8 cellular contexts compared by ENCODE assay signal in the genomic region with DNA sequence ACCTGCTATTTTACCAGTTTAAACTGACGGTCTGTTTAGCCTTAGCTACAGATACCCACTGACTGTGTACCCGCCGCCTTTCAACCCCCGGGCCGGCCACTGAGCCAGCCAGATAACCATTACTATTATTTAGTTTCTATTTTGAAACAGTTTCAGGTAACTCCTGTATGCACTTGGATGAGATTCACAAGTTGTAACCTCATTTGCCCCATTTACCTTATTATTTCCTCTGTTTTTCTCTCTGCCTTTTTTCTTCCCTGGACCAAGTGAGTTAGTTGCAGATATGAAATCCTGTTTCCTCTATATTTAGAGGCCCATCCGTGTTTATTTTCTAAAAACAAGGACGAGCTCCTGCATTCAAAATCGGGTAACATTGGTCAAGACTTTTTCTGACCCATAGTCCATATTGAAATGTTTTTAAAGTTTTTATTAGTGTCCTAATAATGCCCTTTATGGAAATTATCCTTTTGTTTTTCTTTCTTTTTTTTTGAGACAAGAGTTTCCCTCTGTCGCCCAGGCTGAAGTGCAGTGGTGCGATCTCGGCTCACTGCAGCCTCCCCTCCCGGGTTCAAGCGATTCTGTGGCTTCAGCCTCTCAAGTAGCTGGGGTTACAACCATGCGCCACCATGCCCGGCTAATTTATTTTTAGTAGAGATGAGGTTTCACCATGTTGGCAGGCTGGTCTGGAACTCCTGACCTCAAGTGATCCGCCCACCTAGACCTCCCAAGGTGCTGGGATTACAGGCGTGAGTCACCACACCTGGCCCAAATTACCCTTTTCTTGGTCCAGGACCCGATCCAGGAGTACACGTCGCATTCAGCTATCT. TPM values are rescaled to one million over a fixed set of nuclear protein-coding genes. Genes with fewer than 3 reads are reported as not detected.
DNase-seq lines count a peak whose midpoint lies in the region; ATAC-seq and TF ChIP-seq lines count a peak whose summit lies in the region.

No MANE protein-coding gene starts in this region.

- DNase-seq in endothelial cell (ENCODE audit: low spot score) = no peak
- DNase-seq in OCI-M1 (lab: John Stamatoyannopoulos, UW) = no peak
- DNase-seq in NCI-H1436 treated with DMSO at 0.1 percent for 48 hours (lab: John Stamatoyannopoulos, UW) = no peak
- no peak for DNase-seq in NCI-H1048 (lab: John Stamatoyannopoulos, UW)
- no peak for DNase-seq in SW 1271 (lab: John Stamatoyannopoulos, UW)

- H3K36me3 Mint-ChIP-seq in endothelial cell (ENCODE audit: low read depth, unreplicated experiment) = peaks cover 4% of the 10 kb centered on the region

- H2AFZ ChIP-seq in Loucy (ENCODE audit: low read length) (peak overlapping the region; percentile 93), parathyroid adenoma (peak overlapping the region; percentile 84)

- H3K9me3 ChIP-seq in Loucy (ENCODE audit: insufficient read depth, low read depth, low read length) = no peaks in the 10 kb centered on the region
- H3K9me3 ChIP-seq in parathyroid adenoma (ENCODE audit: control insufficient read depth, low read length) = no peaks in the 10 kb centered on the region

- H3K4me3 ChIP-seq in Loucy (ENCODE audit: low read length, poor library complexity, severe bottlenecking) = peak overlapping the region; percentile 92
- H3K4me3 ChIP-seq in parathyroid adenoma (ENCODE audit: low read depth, low read length) = peak overlapping the region; percentile 95

- H3K9me2 ChIP-seq in Loucy (replicated peaks; ENCODE audit: low read depth, low read length) = no peaks in the 10 kb centered on the region

- H3K4me1 ChIP-seq in Loucy (ENCODE audit: insufficient read depth, low read length, poor library complexity, severe bottlenecking) (peaks cover 38% of the 10 kb centered on the region), parathyroid adenoma (peaks cover 14% of the 10 kb centered on the region)

- H3K79me2 ChIP-seq in Loucy (ENCODE audit: insufficient read depth, low read length) (peaks cover 15% of the 10 kb centered on the region), parathyroid adenoma (no peaks in the 10 kb centered on the region)

- H3K27me3 Mint-ChIP-seq in endothelial cell (ENCODE audit: unreplicated experiment) = peaks cover 8% of the 10 kb centered on the region

- peak overlapping the region; percentile 94 for H3K4me2 ChIP-seq in Loucy (ENCODE audit: low read depth, low read length, poor library complexity, severe bottlenecking)
- H3K4me2 ChIP-seq in parathyroid adenoma (ENCODE audit: low read length) = peak overlapping the region; percentile 85

- H3K9me3 Mint-ChIP-seq in endothelial cell (ENCODE audit: unreplicated experiment) = no peaks in the 10 kb centered on the region

- H3F3A ChIP-seq in Loucy (ENCODE audit: low read depth) = no peaks in the 10 kb centered on the region

- H3K27me3 ChIP-seq in Loucy (ENCODE audit: insufficient read depth, low read length, poor library complexity, severe bottlenecking) (no peaks in the 10 kb centered on the region), parathyroid adenoma (ENCODE audit: control insufficient read depth, insufficient read depth, low read length) (no peaks in the 10 kb centered on the region)

- H3K27ac Mint-ChIP-seq in endothelial cell (ENCODE audit: unreplicated experiment) = peak overlapping the region; percentile 97

- peak; percentile 2 for ATAC-seq in GM18498 (IDR thresholded peaks at IDR 0.05; ENCODE audit: unreplicated experiment)

- H3K9ac ChIP-seq in Loucy (ENCODE audit: low read depth, low read length, poor library complexity, severe bottlenecking) = peak overlapping the region; percentile 95
- H3K9ac ChIP-seq in parathyroid adenoma = peak overlapping the region; percentile 87

- TF ChIP-seq CTCF in Loucy (conservative IDR thresholded peaks at IDR 0.05; ENCODE audit: low read length) = no peak
- no peak for TF ChIP-seq CTCF in endothelial cell (IDR thresholded peaks at IDR 0.05; ENCODE audit: unreplicated experiment)
- TF ChIP-seq CTCF in parathyroid adenoma (IDR thresholded peaks at IDR 0.05) = no peak

- peak overlapping the region; percentile 95 for H3K4me3 Mint-ChIP-seq in endothelial cell (ENCODE audit: unreplicated experiment)

- peak overlapping the region; percentile 98 for H3K27ac ChIP-seq in parathyroid adenoma

- H3K36me3 ChIP-seq in Loucy (ENCODE audit: insufficient read depth, low read length) (no peaks in the 10 kb centered on the region), parathyroid adenoma (ENCODE audit: control insufficient read depth, insufficient read depth, low read length) (no peaks in the 10 kb centered on the region)

- peaks cover 14% of the 10 kb centered on the region for H3K4me1 Mint-ChIP-seq in endothelial cell (ENCODE audit: unreplicated experiment)

- no peaks in the 10 kb centered on the region for H4K20me1 ChIP-seq in Loucy (ENCODE audit: insufficient read depth, low read length, poor library complexity, severe bottlenecking)

RNA-seq across cellular contexts. Expression of a gene that starts 0.8 kb away (rescaled TPM):
- total RNA-seq in endothelial cell (ENCODE audit: unreplicated experiment) = 9.9 TPM

RNA-seq across cellular contexts. Expression of a gene that starts 25.0 kb away (rescaled TPM):
- 10.4 TPM for total RNA-seq in endothelial cell (ENCODE audit: unreplicated experiment)

RNA-seq across cellular contexts. Expression of a gene that starts 25.5 kb away (rescaled TPM):
- total RNA-seq in endothelial cell (ENCODE audit: unreplicated experiment) = 111 TPM

RNA-seq across cellular contexts. Expression of a gene that starts 34.6 kb away (rescaled TPM):
- 57.9 TPM for total RNA-seq in endothelial cell (ENCODE audit: unreplicated experiment)

RNA-seq across cellular contexts. Expression of a gene that starts 39.9 kb away (rescaled TPM):
- 0.23 TPM for total RNA-seq in endothelial cell (ENCODE audit: unreplicated experiment)
